Comparison of ENCODE assay signal across 8 cellular contexts in the genomic region with DNA sequence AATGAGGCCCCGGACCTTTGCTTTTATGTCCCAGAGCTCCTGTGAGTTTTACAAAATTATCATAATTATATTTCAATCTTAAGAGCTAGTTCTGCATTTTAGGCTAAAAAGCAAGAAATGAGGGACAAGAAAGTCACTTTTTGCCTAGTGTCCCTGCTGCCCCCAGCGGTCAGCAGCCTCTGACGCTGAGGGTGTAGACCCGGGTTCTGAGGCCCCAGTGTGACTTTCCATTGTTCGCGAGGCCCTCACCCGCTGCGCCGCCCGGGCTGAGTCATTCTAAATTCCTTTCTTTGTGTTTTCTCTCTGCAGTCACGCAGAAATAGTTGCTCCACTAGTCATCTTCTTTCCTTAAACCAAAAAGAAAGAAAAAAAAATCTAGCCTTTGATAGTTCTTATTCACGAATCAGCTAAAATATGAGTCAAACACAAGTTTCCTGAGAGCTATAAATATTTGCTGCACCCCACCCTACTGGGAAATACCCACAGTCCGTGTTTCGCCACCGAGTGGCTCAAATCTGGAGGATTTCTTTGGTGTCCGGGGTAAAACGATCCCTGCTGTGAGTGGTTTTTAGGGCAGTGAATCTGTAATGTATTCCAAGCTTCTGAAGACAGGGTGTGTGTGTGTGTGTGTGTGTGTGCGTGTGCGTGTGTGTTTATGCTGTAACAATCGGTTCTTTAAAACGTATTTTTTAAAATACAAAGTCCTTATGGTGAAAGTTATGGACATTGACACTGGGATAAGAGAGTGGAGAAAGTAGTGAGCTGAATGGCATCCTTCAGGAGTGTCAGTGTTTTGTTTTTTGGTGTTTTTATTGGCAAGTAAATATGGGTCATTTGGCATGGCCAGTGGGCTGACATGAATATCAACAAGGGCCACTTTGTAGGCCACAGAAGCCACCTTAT. TPM values are rescaled to one million over a fixed set of nuclear protein-coding genes. Genes with fewer than 3 reads are reported as not detected.
DNase-seq lines count a peak whose midpoint lies in the region; ATAC-seq and TF ChIP-seq lines count a peak whose summit lies in the region.

No MANE protein-coding gene starts in this region.

- TF ChIP-seq POLR2A in prostate gland (IDR thresholded peaks at IDR 0.05), result peak; percentile 39

- peaks cover 7% of the 10 kb centered on the region for H3K36me3 Mint-ChIP-seq in activated naive CD8-positive, alpha-beta T cell treated with anti-CD3 and anti-CD28 coated beads, Interleukin-2, amount 50 U/mL, for 24 hours (ENCODE audit: low read depth)

- peaks cover 38% of the 10 kb centered on the region for H3K4me1 Mint-ChIP-seq in activated naive CD8-positive, alpha-beta T cell treated with anti-CD3 and anti-CD28 coated beads, Interleukin-2, amount 50 U/mL, for 24 hours

- H3K36me3 ChIP-seq in left ventricle myocardium inferior, result no peaks in the 10 kb centered on the region
- H3K36me3 ChIP-seq in prostate gland, result no peaks in the 10 kb centered on the region

- H3K9me3 Mint-ChIP-seq in activated naive CD8-positive, alpha-beta T cell treated with anti-CD3 and anti-CD28 coated beads, Interleukin-2, amount 50 U/mL, for 24 hours, result peaks cover 3% of the 10 kb centered on the region

- no peaks in the 10 kb centered on the region for H3K27me3 Mint-ChIP-seq in activated naive CD8-positive, alpha-beta T cell treated with anti-CD3 and anti-CD28 coated beads, Interleukin-2, amount 50 U/mL, for 24 hours

- TF ChIP-seq CTCF in left ventricle myocardium inferior (IDR thresholded peaks at IDR 0.05; ENCODE audit: borderline replicate concordance) (peak; percentile 58), prostate gland (IDR thresholded peaks at IDR 0.05) (peak in 3 of 4 experiments; percentile 8 to 48 (median 43))

- H3K4me3 ChIP-seq in left ventricle myocardium inferior (peak overlapping the region; percentile 47), prostate gland (no peak overlapping the region)

- peak; percentile 72 for ATAC-seq in HG03439 (IDR thresholded peaks at IDR 0.05; ENCODE audit: unreplicated experiment)
- peak; percentile 94 for ATAC-seq in activated naive CD8-positive, alpha-beta T cell treated with anti-CD3 and anti-CD28 coated beads, Interleukin-2, amount 50 U/mL, for 24 hours

- DNase-seq in AG08396 (ENCODE audit: low spot score), result peak; percentile 88
- DNase-seq in GM19238 (ENCODE audit: insufficient read length, low spot score), result peak; percentile 27
- DNase-seq in SKM-1 treated with dmso at 0.1 percent for 144 hours (lab: John Stamatoyannopoulos, UW; ENCODE audit: unreplicated experiment), result peak; percentile 51
- DNase-seq in activated naive CD8-positive, alpha-beta T cell treated with anti-CD3 and anti-CD28 coated beads, Interleukin-2, amount 50 U/mL, for 24 hours, result peak; percentile 80
- DNase-seq in left ventricle myocardium inferior, result peak; percentile 78
- peak; percentile 61 for DNase-seq in prostate gland (ENCODE audit: low spot score)
- peak; percentile 87 for DNase-seq in ureter (ENCODE audit: low spot score)

- H3K27me3 ChIP-seq in left ventricle myocardium inferior (ENCODE audit: low read depth) (peaks cover 36% of the 10 kb centered on the region), prostate gland (replicated peaks; ENCODE audit: insufficient read depth) (no peaks in the 10 kb centered on the region)

- peaks cover 36% of the 10 kb centered on the region for H3K4me1 ChIP-seq in left ventricle myocardium inferior
- H3K4me1 ChIP-seq in prostate gland (replicated peaks), result no peaks in the 10 kb centered on the region

- no peaks in the 10 kb centered on the region for H3K9me3 ChIP-seq in left ventricle myocardium inferior (replicated peaks)
- H3K9me3 ChIP-seq in prostate gland, result no peaks in the 10 kb centered on the region

- intact Hi-C loops in left ventricle myocardium inferior (cut with micrococcal nuclease), result loop anchor here (10.0 kb wide), 1 partner anchor 56 kb away; a partner anchor contains a TSS
- intact Hi-C loops in prostate gland (cut with DNase I), result no loop called here

- 7% methylated on average over 21 of the region's 21 CpGs for WGBS in prostate gland

- peak overlapping the region; percentile 100 for H3K27ac Mint-ChIP-seq in activated naive CD8-positive, alpha-beta T cell treated with anti-CD3 and anti-CD28 coated beads, Interleukin-2, amount 50 U/mL, for 24 hours

- peak overlapping the region; percentile 83 for H3K4me3 Mint-ChIP-seq in activated naive CD8-positive, alpha-beta T cell treated with anti-CD3 and anti-CD28 coated beads, Interleukin-2, amount 50 U/mL, for 24 hours

- H3K27ac ChIP-seq in left ventricle myocardium inferior (replicated peaks) (peak overlapping the region; percentile 87), prostate gland (peak overlapping the region; percentile 70 to 82)

RNA-seq across cellular contexts. Expression of a gene that starts 59.7 kb away (rescaled TPM):
- total RNA-seq in left ventricle myocardium inferior (1,882 TPM), prostate gland (over 10,000 TPM in 1 of 2 donors, 1,000 to 10,000 TPM in 1; 6,474 to 10,301 TPM), ureter (10,940 TPM)

Comparison
In these comparisons a context has a peak if more than half of its experiments do, and no peak if none do; other contexts are left out.
1. DNase-seq: peak in every context shown above with its lines; median percentile 88 in AG08396; 87 in ureter; 80 in activated naive CD8-positive, alpha-beta T cell treated with anti-CD3 and anti-CD28 coated beads, Interleukin-2, amount 50 U/mL, for 24 hours; 78 in left ventricle myocardium inferior; 61 in prostate gland; 51 in SKM-1 treated with dmso at 0.1 percent for 144 hours; 27 in GM19238.